23 cellular contexts compared by ENCODE assay signal in genomic region chr7:157625973-157626790, GRCh38.
A peak's percentile ranks its signal among the peaks of the same experiment; 100 is the strongest.
DNase-seq lines count a peak whose midpoint lies in the region; ATAC-seq, FAIRE-seq and TF ChIP-seq lines count a peak whose summit lies in the region.
"Had no signal": no experiment of that assay in that cellular context is flagged by ENCODE, and none has a peak within 500 bp of the region (broad histone marks: within the 10 kb centered on the region; RNA-seq: fewer than 3 reads in every experiment).

No MANE protein-coding gene starts in this region.

- peak; percentile 27 for DNase-seq in activated CD4-positive, CD25-positive, alpha-beta regulatory T cell treated with anti-CD3 and anti-CD28 coated beads, Interleukin-2, amount 50 U/mL, for 72 hours
- DNase-seq in activated CD4-positive, CD25-positive, alpha-beta regulatory T cell (lab: John Stamatoyannopoulos, UW) = no peak
- DNase-seq in CD8-positive, alpha-beta memory T cell = peak in 2 of 5 donors; percentile 45 to 78
- no peak for DNase-seq in T-helper 2 cell treated with Interferon-gamma antibody and Interleukin-4, amounts not matched to agents 5 μg/mL and 100 μg/mL, for 36 hours (ENCODE audit: low spot score)
- DNase-seq in coronary artery (ENCODE audit: low spot score) (peak; percentile 40), RCC 7860 (ENCODE audit: low spot score) (no peak), NCI-H526 treated with DMSO at 0.1 percent for 48 hours (lab: John Stamatoyannopoulos, UW) (no peak)
- DNase-seq: 8988T; activated B cell treated with CpG ODN at 0.5 μM for 24 hours; activated CD8-positive, alpha-beta memory T cell treated with anti-CD3 and anti-CD28 coated beads, Interleukin-2, amount 50 U/mL, for 4 hours; DMS153; Karpas-422; NCI-H1417 treated with DMSO at 0.1 percent for 48 hours; NCI-H748 treated with DMSO at 0.1 percent for 48 hours; PC-9; substantia nigra; uterus had no signal

- H3K9me3 Mint-ChIP-seq in CD8-positive, alpha-beta memory T cell = no peaks in the 10 kb centered on the region
- H3K9me3 Mint-ChIP-seq in T-helper 2 cell treated with Interferon-gamma antibody and Interleukin-4, amounts not matched to agents 5 μg/mL and 100 μg/mL, for 36 hours = no peaks in the 10 kb centered on the region

- no peaks in the 10 kb centered on the region for H3K9me3 ChIP-seq in CD8-positive, alpha-beta memory T cell (ENCODE audit: low read length)
- H3K9me3 ChIP-seq: prostate gland, uterus had no signal

- no peak for TF ChIP-seq CTCF in coronary artery (IDR thresholded peaks at IDR 0.05)

- no peaks in the 10 kb centered on the region for H3K36me3 ChIP-seq in CD8-positive, alpha-beta memory T cell (ENCODE audit: insufficient read depth, low read length)
- H3K36me3 ChIP-seq: prostate gland, uterus had no signal

- no peaks in the 10 kb centered on the region for H3K27me3 ChIP-seq in CD8-positive, alpha-beta memory T cell (ENCODE audit: insufficient read depth, low read length, poor library complexity, severe bottlenecking)
- H3K27me3 ChIP-seq: uterus had no signal

- FAIRE-seq in RCC 7860 (lab: Jason Lieb, UNC) = no peak
- FAIRE-seq: GM12878, GM19239, H54 had no signal

- H3K4me1 ChIP-seq in CD8-positive, alpha-beta memory T cell (ENCODE audit: insufficient read depth, low read length) = peaks cover 55% of the 10 kb centered on the region
- H3K4me1 ChIP-seq: prostate gland, uterus had no signal

- no peak for ATAC-seq in HG03469 (IDR thresholded peaks at IDR 0.05; ENCODE audit: unreplicated experiment)
- ATAC-seq: esophagus mucosa, GM12878 had no signal

- peak overlapping the region in 7 of 8 donors; percentile 3 to 97 (median 65) for H3K27ac Mint-ChIP-seq in CD8-positive, alpha-beta memory T cell
- peak overlapping the region; percentile 84 for H3K27ac Mint-ChIP-seq in T-helper 2 cell treated with Interferon-gamma antibody and Interleukin-4, amounts not matched to agents 5 μg/mL and 100 μg/mL, for 36 hours
- H3K27ac Mint-ChIP-seq: activated B cell treated with CpG ODN at 0.5 μM for 24 hours had no signal

- peaks cover 24 to 51% (median 38%) of the 10 kb centered on the region in 3 donors for H3K4me1 Mint-ChIP-seq in CD8-positive, alpha-beta memory T cell
- H3K4me1 Mint-ChIP-seq in T-helper 2 cell treated with Interferon-gamma antibody and Interleukin-4, amounts not matched to agents 5 μg/mL and 100 μg/mL, for 36 hours (ENCODE audit: low read depth) = peaks cover 23% of the 10 kb centered on the region
- H3K4me1 Mint-ChIP-seq: activated B cell treated with CpG ODN at 0.5 μM for 24 hours had no signal

- H3K4me3 ChIP-seq in CD8-positive, alpha-beta memory T cell (ENCODE audit: low read length) = peak overlapping the region; percentile 12
- no peak overlapping the region for H3K4me3 ChIP-seq in coronary artery
- H3K4me3 ChIP-seq: GM12878, PC-9, prostate gland, uterus had no signal

- H3K27ac ChIP-seq in CD8-positive, alpha-beta memory T cell (ENCODE audit: low read depth, low read length) = no peak overlapping the region
- H3K27ac ChIP-seq in coronary artery = no peak overlapping the region
- H3K27ac ChIP-seq: PC-9, prostate gland, uterus had no signal

- CTCF ChIA-PET in CD8-positive, alpha-beta memory T cell (lab: Charles Lee) = no interaction called here

- peaks cover 27 to 51% of the 10 kb centered on the region in 2 donors for H3K27me3 Mint-ChIP-seq in CD8-positive, alpha-beta memory T cell
- peaks cover 29% of the 10 kb centered on the region for H3K27me3 Mint-ChIP-seq in T-helper 2 cell treated with Interferon-gamma antibody and Interleukin-4, amounts not matched to agents 5 μg/mL and 100 μg/mL, for 36 hours (ENCODE audit: low read depth)

- POLR2A ChIA-PET in CD8-positive, alpha-beta memory T cell (lab: Charles Lee) = no interaction called here

- no peaks in the 10 kb centered on the region for H3K36me3 Mint-ChIP-seq in CD8-positive, alpha-beta memory T cell
- H3K36me3 Mint-ChIP-seq in T-helper 2 cell treated with Interferon-gamma antibody and Interleukin-4, amounts not matched to agents 5 μg/mL and 100 μg/mL, for 36 hours (ENCODE audit: low read depth) = no peaks in the 10 kb centered on the region

- peak overlapping the region in 6 of 7 donors; percentile 18 to 74 (median 60) for H3K4me3 Mint-ChIP-seq in CD8-positive, alpha-beta memory T cell
- peak overlapping the region; percentile 62 for H3K4me3 Mint-ChIP-seq in T-helper 2 cell treated with Interferon-gamma antibody and Interleukin-4, amounts not matched to agents 5 μg/mL and 100 μg/mL, for 36 hours
- H3K4me3 Mint-ChIP-seq: activated B cell treated with CpG ODN at 0.5 μM for 24 hours had no signal

Comparison
In these comparisons a context has a peak if more than half of its experiments do, and no peak if none do; other contexts are left out.
1. DNase-seq: peak in activated CD4-positive, CD25-positive, alpha-beta regulatory T cell treated with anti-CD3 and anti-CD28 coated beads, Interleukin-2, amount 50 U/mL, for 72 hours (single experiment) and coronary artery (single experiment); none in activated CD4-positive, CD25-positive, alpha-beta regulatory T cell (0 of 4), T-helper 2 cell treated with Interferon-gamma antibody and Interleukin-4, amounts not matched to agents 5 μg/mL and 100 μg/mL, for 36 hours (single experiment), RCC 7860 (single experiment) and NCI-H526 treated with DMSO at 0.1 percent for 48 hours (single experiment).